Comparison of ENCODE assay signal across 8 cellular contexts in the genomic region with DNA sequence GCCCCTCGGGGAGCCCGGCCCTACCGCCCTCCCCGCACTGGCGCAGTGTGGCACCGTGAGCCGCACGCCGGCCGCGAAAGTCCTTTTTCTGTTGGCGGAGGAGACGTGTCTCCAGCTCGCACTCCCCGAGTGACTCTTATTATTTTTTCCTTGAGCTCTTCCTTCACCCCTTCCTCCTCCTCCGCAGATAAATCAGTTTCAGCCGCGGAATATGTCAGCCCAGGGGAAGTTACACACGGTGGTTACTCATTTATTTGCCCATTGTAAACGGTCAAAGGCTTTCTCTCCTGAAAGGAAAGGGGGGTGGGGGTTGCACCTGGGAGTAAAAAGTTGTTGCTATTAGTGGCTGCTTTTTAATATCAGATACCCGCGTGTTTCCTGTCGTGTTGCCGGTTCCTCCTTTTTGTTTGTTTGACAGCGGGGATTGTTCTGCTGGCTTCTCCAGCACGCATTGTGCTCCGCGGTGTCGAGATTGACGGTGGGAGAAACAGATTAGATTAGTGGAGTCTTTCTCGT. TPM values are rescaled to one million over a fixed set of nuclear protein-coding genes. Genes with fewer than 3 reads are reported as not detected.
DNase-seq lines count a peak whose midpoint lies in the region; ATAC-seq and TF ChIP-seq lines count a peak whose summit lies in the region.

No MANE protein-coding gene starts in this region.

- no peaks in the 10 kb centered on the region for H3K9me3 ChIP-seq in testis

- H3K4me1 ChIP-seq in testis: peaks cover 29% of the 10 kb centered on the region

- H3K27me3 ChIP-seq in testis: no peaks in the 10 kb centered on the region

- H3K36me3 Mint-ChIP-seq in mesothelial cell of epicardium: no peaks in the 10 kb centered on the region

- H3K4me1 Mint-ChIP-seq in mesothelial cell of epicardium: peaks cover 74% of the 10 kb centered on the region

- TF ChIP-seq CTCF in coronary artery (IDR thresholded peaks at IDR 0.05) (no peak), mesothelial cell of epicardium (IDR thresholded peaks at IDR 0.05; ENCODE audit: unreplicated experiment) (no peak), testis (IDR thresholded peaks at IDR 0.05) (no peak)

- H3K4me3 Mint-ChIP-seq in mesothelial cell of epicardium: peak overlapping the region; percentile 98

- H3K4me3 ChIP-seq in coronary artery: peak overlapping the region; percentile 97
- peak overlapping the region; percentile 63 to 88 for H3K4me3 ChIP-seq in testis

- H3K27ac ChIP-seq in coronary artery: peak overlapping the region; percentile 89 to 96
- peak overlapping the region; percentile 70 to 88 for H3K27ac ChIP-seq in testis

- H3K27me3 Mint-ChIP-seq in mesothelial cell of epicardium (ENCODE audit: low read depth): no peaks in the 10 kb centered on the region

- H3K9me3 Mint-ChIP-seq in mesothelial cell of epicardium: no peaks in the 10 kb centered on the region

- ATAC-seq in HG02642 (IDR thresholded peaks at IDR 0.05; ENCODE audit: poor library complexity, unreplicated experiment): peak; percentile 10

- no peak for TF ChIP-seq POLR2A in testis (IDR thresholded peaks at IDR 0.05)

- no peaks in the 10 kb centered on the region for H3K36me3 ChIP-seq in testis (ENCODE audit: low read depth, missing control alignments)

- DNase-seq in NCI-H1417 (lab: John Stamatoyannopoulos, UW) (peak in 2 of 3 experiments; percentile 48 to 71), NCI-H1417 treated with DMSO at 0.1 percent for 48 hours (lab: John Stamatoyannopoulos, UW) (no peak), RPMI8226 (peak; percentile 68), coronary artery (ENCODE audit: low spot score) (no peak), mesothelial cell of epicardium (ENCODE audit: low spot score in 2 of 2, unreplicated experiment in 2 of 2) (peak in 1 of 2 experiments; percentile 45), testis (peak; percentile 40), HCEC 1CT (no peak)

- 0 to 1% methylated on average over 28 to 30 of the region's 31 CpGs for WGBS in testis, 2 donors

- intact Hi-C loops in testis (cut with DNase I; ENCODE audit: low total_unique reads): loop anchor here (10.0 kb wide), 1 partner anchor 148 kb away; no protein-coding TSS in a partner anchor

- peak overlapping the region; percentile 96 for H3K27ac Mint-ChIP-seq in mesothelial cell of epicardium

RNA-seq across cellular contexts. Expression of a gene that starts 1.5 kb away (rescaled TPM):
- total RNA-seq in mesothelial cell of epicardium (58.3 to 69.7 TPM (median 61.8 TPM) in 3 replicates), testis (10 to 100 TPM; 68.4 to 94.1 TPM)
- polyA plus RNA-seq in testis (ENCODE audit: insufficient read depth, low read depth, low replicate concordance): 38.2 TPM

Comparison
In these comparisons a context has a peak if more than half of its experiments do, and no peak if none do; other contexts are left out.
1. DNase-seq: peak in NCI-H1417 (2 of 3), RPMI8226 (single experiment) and testis (single experiment); none in NCI-H1417 treated with DMSO at 0.1 percent for 48 hours (single experiment), coronary artery (single experiment) and HCEC 1CT (single experiment).